ENCODE assay signal across 8 cellular contexts in genomic region chr17:69326302-69327059, GRCh38. TPM values are rescaled to one million over a fixed set of nuclear protein-coding genes. Genes with fewer than 3 reads are reported as not detected.
DNase-seq lines count a peak whose midpoint lies in the region; ATAC-seq, FAIRE-seq and TF ChIP-seq lines count a peak whose summit lies in the region.

No MANE protein-coding gene starts in this region.

- no peak for TF ChIP-seq POLR2A in GM12891 (IDR thresholded peaks at IDR 0.05; ENCODE audit: low read depth, low read length)

- H3K27me3 ChIP-seq in neuron (ENCODE audit: insufficient read depth, low read length) = peaks cover 20% of the 10 kb centered on the region

- H3K4me1 Mint-ChIP-seq in activated B cell treated with CpG ODN at 0.5 μM for 24 hours = peaks cover 27% of the 10 kb centered on the region

- ATAC-seq in HG03097 (IDR thresholded peaks at IDR 0.05; ENCODE audit: low FRiP score, unreplicated experiment) (peak; percentile 5), activated B cell treated with CpG ODN at 0.5 μM for 24 hours (ENCODE audit: low read depth) (no peak)

- peak overlapping the region; percentile 73 for H3K4me3 ChIP-seq in AG04449 (ENCODE audit: low read depth, low read length)
- peak overlapping the region; percentile 80 for H3K4me3 ChIP-seq in fibroblast of the aortic adventitia (ENCODE audit: low read depth, low read length)
- H3K4me3 ChIP-seq in neuron (ENCODE audit: low read length) = peak overlapping the region; percentile 60

- no peak for TF ChIP-seq CTCF in AG04449 (IDR thresholded peaks at IDR 0.05; ENCODE audit: insufficient read depth, low read length, missing control alignments)
- no peak for TF ChIP-seq CTCF in activated B cell treated with CpG ODN at 0.5 μM for 24 hours (IDR thresholded peaks at IDR 0.05)
- TF ChIP-seq CTCF in fibroblast of the aortic adventitia (IDR thresholded peaks at IDR 0.05; ENCODE audit: insufficient read depth, low read length) = no peak

- intact Hi-C loops in activated B cell treated with CpG ODN at 0.5 μM for 24 hours (cut with micrococcal nuclease) = loop anchor here (1.0 to 5.0 kb wide), 12 partner anchors 88 to 1968 kb away; partner anchors contain the start of genes ARSG, KPNA2, MAP2K6 and PRKAR1A

- H3K9me3 Mint-ChIP-seq in activated B cell treated with CpG ODN at 0.5 μM for 24 hours = no peaks in the 10 kb centered on the region

- H3K27me3 Mint-ChIP-seq in activated B cell treated with CpG ODN at 0.5 μM for 24 hours = peaks cover 4% of the 10 kb centered on the region

- H3K9me3 ChIP-seq in neuron (ENCODE audit: low read length) = peaks cover 2% of the 10 kb centered on the region

- peak overlapping the region; percentile 99 for H2AFZ ChIP-seq in neuron (ENCODE audit: low read depth, low read length)

- H3K4me1 ChIP-seq in neuron (ENCODE audit: insufficient read depth, low read length) = peaks cover 8% of the 10 kb centered on the region

- CTCF ChIA-PET in AG04449 (lab: Yijun Ruan, JAX) (interaction anchor here (0.9 to 2.4 kb wide), 2 partner anchors 13 to 78 kb away, joined by 3 to 8 read pairs; no protein-coding TSS in a partner anchor), activated B cell treated with CpG ODN at 0.5 μM for 24 hours (lab: Charles Lee) (interaction anchor here (1.1 to 1.2 kb wide), 2 partner anchors 10 to 68 kb away, joined by 3 to 4 read pairs; no protein-coding TSS in a partner anchor)

- peak overlapping the region; percentile 96 for H3K27ac Mint-ChIP-seq in activated B cell treated with CpG ODN at 0.5 μM for 24 hours

- peak; percentile 55 for FAIRE-seq in GM12891 (lab: Jason Lieb, UNC)

- POLR2A ChIA-PET in AG04449 (lab: Yijun Ruan, JAX) (no interaction called here), activated B cell treated with CpG ODN at 0.5 μM for 24 hours (lab: Charles Lee) (interaction anchor here (0.5 to 1.6 kb wide), 10 partner anchors 9 to 1502 kb away, joined by 3 to 13 read pairs (median 4); partner anchors contain the start of genes BPTF and MAP2K6)

- peaks cover 5% of the 10 kb centered on the region for H3K36me3 Mint-ChIP-seq in activated B cell treated with CpG ODN at 0.5 μM for 24 hours (ENCODE audit: low read depth)

- peak overlapping the region; percentile 98 for H3K4me3 Mint-ChIP-seq in activated B cell treated with CpG ODN at 0.5 μM for 24 hours

- H3K36me3 ChIP-seq in neuron (ENCODE audit: insufficient read depth, low read length) = no peaks in the 10 kb centered on the region

- DNase-seq in AG04449 (ENCODE audit: low read depth, low spot score) (no peak), GM12891 (ENCODE audit: insufficient read length, low spot score) (no peak), activated B cell treated with CpG ODN at 0.5 μM for 24 hours (no peak), fibroblast of the aortic adventitia (ENCODE audit: low read depth) (peak; percentile 62), GOT3 (lab: John Stamatoyannopoulos, UW) (no peak), amniotic stem cell (lab: John Stamatoyannopoulos, UW) (no peak)

TF ChIP-seq in GM12891, 5 proteins besides CTCF, POLR2A, EP300 and RAD21:
- TF ChIP-seq TAF1 (IDR thresholded peaks at IDR 0.05; ENCODE audit: low read depth, low read length) (no peak), PAX5 (IDR thresholded peaks at IDR 0.05; ENCODE audit: insufficient read depth, low read length, severe bottlenecking) (no peak), POU2F2 (IDR thresholded peaks at IDR 0.05; ENCODE audit: low read depth, low read length) (no peak), POLR2AphosphoS5 (IDR thresholded peaks at IDR 0.05; ENCODE audit: low read depth, low read length) (no peak)

RNA-seq across cellular contexts. Expression of gene ABCA5, which starts 0.5 kb away (rescaled TPM):
- 15.6 TPM for polyA plus RNA-seq in GM12891 (2012; ENCODE audit: low read depth, missing spikeins)
- total RNA-seq in activated B cell treated with CpG ODN at 0.5 μM for 24 hours = 24.2 and 30.3 TPM in 2 replicates
- total RNA-seq in fibroblast of the aortic adventitia (ENCODE audit: low replicate concordance) = 7.3 and 28.3 TPM in 2 replicates
